ENCODE assay signal across 16 cellular contexts in the genomic region with DNA sequence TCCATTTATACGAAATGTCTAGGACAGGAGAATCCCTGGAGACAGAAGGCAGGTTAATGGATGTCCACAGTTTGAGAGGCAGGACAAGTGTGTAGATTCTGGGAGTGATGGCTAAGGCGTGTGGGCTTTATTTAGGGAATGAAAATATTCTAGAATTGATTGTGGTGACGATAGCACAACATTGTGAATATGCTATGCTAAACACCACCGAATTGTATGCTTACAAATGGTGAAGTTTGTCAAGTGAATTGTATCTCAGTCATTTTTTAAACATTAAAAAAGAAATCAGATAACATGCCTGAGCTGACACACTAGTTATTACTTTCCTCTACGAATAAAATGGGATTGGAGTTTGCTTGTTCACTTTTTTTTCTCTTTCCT. TPM values are rescaled to one million over a fixed set of nuclear protein-coding genes. Genes with fewer than 3 reads are reported as not detected.
DNase-seq lines count a peak whose midpoint lies in the region; ATAC-seq and TF ChIP-seq lines count a peak whose summit lies in the region.
"Had no signal": no experiment of that assay in that cellular context is flagged by ENCODE, and none has a peak within 500 bp of the region (broad histone marks: within the 10 kb centered on the region; RNA-seq: fewer than 3 reads in every experiment).

No MANE protein-coding gene starts in this region.

- peak overlapping the region; percentile 18 to 73 for H3K9ac ChIP-seq in mucosa of rectum (ENCODE audit: low read depth in 1 of 2, low read length in 2 of 2)

- H3K9me3 ChIP-seq in cardiac muscle cell (ENCODE audit: low read depth), result no peaks in the 10 kb centered on the region
- no peaks in the 10 kb centered on the region for H3K9me3 ChIP-seq in mucosa of rectum (ENCODE audit: control insufficient read depth in 2 of 2, low read length in 2 of 2)
- H3K9me3 ChIP-seq: uterus had no signal

- H3K9me3 Mint-ChIP-seq in activated naive CD8-positive, alpha-beta T cell treated with anti-CD3 and anti-CD28 coated beads, Interleukin-2, amount 10 ng/mL, durations not matched to agents 7 days and 5 days, result no peaks in the 10 kb centered on the region
- H3K9me3 Mint-ChIP-seq: stimulated activated naive CD8-positive, alpha-beta T cell treated with anti-CD3 and anti-CD28 coated beads, Interleukin-15, Interleukin-2, amounts not matched to agents 100 ng/mL and 50 ng/mL, for 24 hours had no signal

- H3K27me3 ChIP-seq in cardiac muscle cell, result no peaks in the 10 kb centered on the region
- no peaks in the 10 kb centered on the region for H3K27me3 ChIP-seq in mucosa of rectum (ENCODE audit: control insufficient read depth in 2 of 2, insufficient read depth in 2 of 2, low read length in 2 of 2)
- no peaks in the 10 kb centered on the region for H3K27me3 ChIP-seq in foreskin keratinocyte
- H3K27me3 ChIP-seq: uterus had no signal

- H3K27ac Mint-ChIP-seq in activated naive CD8-positive, alpha-beta T cell treated with anti-CD3 and anti-CD28 coated beads, Interleukin-2, amount 10 ng/mL, durations not matched to agents 7 days and 5 days, result peak overlapping the region; percentile 51
- H3K27ac Mint-ChIP-seq: stimulated activated naive CD8-positive, alpha-beta T cell treated with anti-CD3 and anti-CD28 coated beads, Interleukin-15, Interleukin-2, amounts not matched to agents 100 ng/mL and 50 ng/mL, for 24 hours had no signal

- peaks cover 10% of the 10 kb centered on the region for H3K4me1 Mint-ChIP-seq in activated naive CD8-positive, alpha-beta T cell treated with anti-CD3 and anti-CD28 coated beads, Interleukin-2, amount 10 ng/mL, durations not matched to agents 7 days and 5 days

- ATAC-seq in Right ventricle myocardium superior (ENCODE audit: poor library complexity) (no peak), foreskin keratinocyte (no peak), HG03039 (IDR thresholded peaks at IDR 0.05; ENCODE audit: unreplicated experiment) (no peak)
- no peak for ATAC-seq in activated naive CD8-positive, alpha-beta T cell treated with anti-CD3 and anti-CD28 coated beads, Interleukin-2, amount 10 ng/mL, durations not matched to agents 7 days and 5 days (ENCODE audit: low read depth)

- no peaks in the 10 kb centered on the region for H3K4me1 ChIP-seq in cardiac muscle cell (ENCODE audit: low read depth)
- H3K4me1 ChIP-seq in mucosa of rectum (ENCODE audit: control insufficient read depth in 2 of 2, insufficient read depth in 2 of 2, low read length in 2 of 2), result peaks cover 17 to 41% of the 10 kb centered on the region in 2 donors
- H3K4me1 ChIP-seq in foreskin keratinocyte, result no peaks in the 10 kb centered on the region
- H3K4me1 ChIP-seq: uterus had no signal

- H3K4me3 ChIP-seq in cardiac muscle cell, result no peak overlapping the region
- H3K4me3 ChIP-seq in mucosa of rectum (ENCODE audit: low read length in 2 of 2), result peak overlapping the region; percentile 25 to 67
- H3K4me3 ChIP-seq: uterus had no signal

- H3K36me3 ChIP-seq in cardiac muscle cell, result peaks cover 36% of the 10 kb centered on the region
- peaks cover 24 to 26% of the 10 kb centered on the region in 2 donors for H3K36me3 ChIP-seq in mucosa of rectum (ENCODE audit: control insufficient read depth in 2 of 2, insufficient read depth in 2 of 2, low read length in 2 of 2)
- H3K36me3 ChIP-seq: uterus had no signal

- intact Hi-C loops in Right ventricle myocardium superior (cut with DNase I), result no loop called here
- intact Hi-C loops in cardiac septum (cut with DNase I), result loop anchor here (10.0 kb wide), 1 partner anchor 783 kb away; no protein-coding TSS in a partner anchor

- peaks cover 25% of the 10 kb centered on the region for H3K36me3 Mint-ChIP-seq in activated naive CD8-positive, alpha-beta T cell treated with anti-CD3 and anti-CD28 coated beads, Interleukin-2, amount 10 ng/mL, durations not matched to agents 7 days and 5 days

- DNase-seq in cardiac muscle cell (ENCODE audit: low read depth in 1 of 2, low spot score in 1 of 2) (no peak), Right ventricle myocardium superior (no peak), NCI-H1436 treated with DMSO at 0.1 percent for 48 hours (lab: John Stamatoyannopoulos, UW) (no peak), foreskin keratinocyte (no peak), cardiac septum (ENCODE audit: low spot score) (no peak)
- DNase-seq in activated naive CD8-positive, alpha-beta T cell treated with anti-CD3 and anti-CD28 coated beads, Interleukin-2, amount 10 ng/mL, durations not matched to agents 7 days and 5 days, result no peak
- DNase-seq: activated naive CD4-positive, alpha-beta T cell treated with anti-CD3 and anti-CD28 coated beads, Interleukin-2, amount 50 U/mL, for 16 hours; effector CD8-positive, alpha-beta T cell; GDM1; GOT3; KG1; NCI-H1105 treated with DMSO at 0.1 percent for 48 hours; uterus had no signal

- H3K27ac ChIP-seq in cardiac muscle cell (peak overlapping the region; percentile 62), mucosa of rectum (ENCODE audit: low read depth in 2 of 2, low read length in 2 of 2) (peak overlapping the region; percentile 90 to 91), foreskin keratinocyte (no peak overlapping the region)
- H3K27ac ChIP-seq: uterus had no signal

- H3K4me3 Mint-ChIP-seq in activated naive CD8-positive, alpha-beta T cell treated with anti-CD3 and anti-CD28 coated beads, Interleukin-2, amount 10 ng/mL, durations not matched to agents 7 days and 5 days, result no peak overlapping the region
- H3K4me3 Mint-ChIP-seq: stimulated activated naive CD8-positive, alpha-beta T cell treated with anti-CD3 and anti-CD28 coated beads, Interleukin-15, Interleukin-2, amounts not matched to agents 100 ng/mL and 50 ng/mL, for 24 hours had no signal

- H3K27me3 Mint-ChIP-seq in activated naive CD8-positive, alpha-beta T cell treated with anti-CD3 and anti-CD28 coated beads, Interleukin-2, amount 10 ng/mL, durations not matched to agents 7 days and 5 days, result no peaks in the 10 kb centered on the region
- H3K27me3 Mint-ChIP-seq: stimulated activated naive CD8-positive, alpha-beta T cell treated with anti-CD3 and anti-CD28 coated beads, Interleukin-15, Interleukin-2, amounts not matched to agents 100 ng/mL and 50 ng/mL, for 24 hours had no signal

- TF ChIP-seq CTCF in cardiac muscle cell (IDR thresholded peaks at IDR 0.05; ENCODE audit: low read depth, low read length) (no peak), foreskin keratinocyte (conservative IDR thresholded peaks at IDR 0.05) (no peak)

- POLR2A ChIA-PET in activated naive CD8-positive, alpha-beta T cell treated with anti-CD3 and anti-CD28 coated beads, Interleukin-2, amount 10 ng/mL, durations not matched to agents 7 days and 5 days (lab: Charles Lee), result interaction anchor here (0.6 kb wide), 2 partner anchors 11 to 26 kb away, joined by 3 read pairs; no protein-coding TSS in a partner anchor

RNA-seq across cellular contexts. Expression of a gene that starts 5.4 kb away (rescaled TPM):
- total RNA-seq in cardiac muscle cell (43.0 and 46.6 TPM in 2 replicates), Right ventricle myocardium superior (18.6 TPM), foreskin keratinocyte (38.9 and 41.5 TPM in 2 replicates), cardiac septum (27.0 TPM)
- polyA plus RNA-seq in cardiac muscle cell (26.6 and 29.4 TPM in 2 replicates), foreskin keratinocyte (34.4 and 39.5 TPM in 2 replicates)
- 10 to 100 TPM; 30.7 to 38.3 TPM for total RNA-seq in activated naive CD8-positive, alpha-beta T cell treated with anti-CD3 and anti-CD28 coated beads, Interleukin-2, amount 10 ng/mL, durations not matched to agents 7 days and 5 days

RNA-seq across cellular contexts. Expression of a gene that starts 49.0 kb away (rescaled TPM):
- total RNA-seq in cardiac muscle cell (36.5 and 55.5 TPM in 2 replicates), Right ventricle myocardium superior (23.7 TPM), foreskin keratinocyte (49.6 and 50.8 TPM in 2 replicates), cardiac septum (33.4 TPM)
- polyA plus RNA-seq in cardiac muscle cell (44.7 and 73.5 TPM in 2 replicates), foreskin keratinocyte (26.4 and 27.3 TPM in 2 replicates)
- total RNA-seq in activated naive CD8-positive, alpha-beta T cell treated with anti-CD3 and anti-CD28 coated beads, Interleukin-2, amount 10 ng/mL, durations not matched to agents 7 days and 5 days, result 10 to 100 TPM; 73.1 to 82.5 TPM
